ENCODE assay signal across 15 cellular contexts in genomic region chr13:109776575-109776974, GRCh38. TPM values are rescaled to one million over a fixed set of nuclear protein-coding genes. Genes with fewer than 3 reads are reported as not detected.
A peak's percentile ranks its signal among the peaks of the same experiment; 100 is the strongest.
DNase-seq lines count a peak whose midpoint lies in the region; ATAC-seq and TF ChIP-seq lines count a peak whose summit lies in the region.
"Had no signal": no experiment of that assay in that cellular context is flagged by ENCODE, and none has a peak within 500 bp of the region (broad histone marks: within the 10 kb centered on the region; RNA-seq: fewer than 3 reads in every experiment).

No MANE protein-coding gene starts in this region.

- TF ChIP-seq EP300 in SK-N-SH (IDR thresholded peaks at IDR 0.05; ENCODE audit: borderline replicate concordance in 1 of 2, low read depth in 1 of 2, low read length in 1 of 2) = no peak

- H3K4me1 ChIP-seq in SK-N-SH (ENCODE audit: control insufficient read depth in 1 of 2, insufficient read depth in 2 of 2, low read depth in 1 of 2, low read length in 1 of 2) = peaks cover 21 to 27% of the 10 kb centered on the region in 2 experiments; a peak in 3 of 4 replicates

- peaks cover 100% of the 10 kb centered on the region for H3K79me2 ChIP-seq in SK-N-SH (ENCODE audit: insufficient read depth)

- CTCF ChIA-PET in SK-N-SH (lab: Yijun Ruan, JAX) = interaction anchor here (0.9 to 1.6 kb wide), 2 partner anchors 8 to 13 kb away, joined by 3 read pairs; no protein-coding TSS in a partner anchor

- H3K36me3 Mint-ChIP-seq in activated naive CD8-positive, alpha-beta T cell treated with anti-CD3 and anti-CD28 coated beads for 36 hours = no peaks in the 10 kb centered on the region
- H3K36me3 Mint-ChIP-seq in osteocyte (ENCODE audit: unreplicated experiment) = peaks cover 24% of the 10 kb centered on the region

- ATAC-seq in SK-N-SH treated with all-trans-retinoic acid at 6 μM for 48 hours = no peak
- ATAC-seq in HG02798 (IDR thresholded peaks at IDR 0.05; ENCODE audit: poor library complexity, unreplicated experiment) = peak; percentile 45
- no peak for ATAC-seq in HG03460 (IDR thresholded peaks at IDR 0.05; ENCODE audit: unreplicated experiment)

- H3K27me3 ChIP-seq in SK-N-SH (ENCODE audit: insufficient read depth) = no peaks in the 10 kb centered on the region
- H3K27me3 ChIP-seq: esophagus squamous epithelium, tibial nerve had no signal

- H3K27ac Mint-ChIP-seq in activated naive CD8-positive, alpha-beta T cell treated with anti-CD3 and anti-CD28 coated beads for 36 hours = peak overlapping the region; percentile 5
- peak overlapping the region; percentile 77 for H3K27ac Mint-ChIP-seq in osteocyte (ENCODE audit: unreplicated experiment)
- H3K27ac Mint-ChIP-seq: CD4-positive, alpha-beta T cell; dendritic cell treated with granulocyte-macrophage colony-stimulating factor and Interleukin-4, amounts not matched to agents 40 ng/mL and 50 ng/mL, for 4 days had no signal

- H3K27me3 Mint-ChIP-seq in activated naive CD8-positive, alpha-beta T cell treated with anti-CD3 and anti-CD28 coated beads for 36 hours = no peaks in the 10 kb centered on the region
- H3K27me3 Mint-ChIP-seq in osteocyte (ENCODE audit: unreplicated experiment) = no peaks in the 10 kb centered on the region
- H3K27me3 Mint-ChIP-seq: CD4-positive, alpha-beta T cell; dendritic cell treated with granulocyte-macrophage colony-stimulating factor and Interleukin-4, amounts not matched to agents 40 ng/mL and 50 ng/mL, for 4 days had no signal

- TF ChIP-seq RAD21 in SK-N-SH (IDR thresholded peaks at IDR 0.05; ENCODE audit: low read length) = no peak

- no peak overlapping the region for H2AFZ ChIP-seq in SK-N-SH (ENCODE audit: low read depth)

- peaks cover 52% of the 10 kb centered on the region for H3K4me1 Mint-ChIP-seq in activated naive CD8-positive, alpha-beta T cell treated with anti-CD3 and anti-CD28 coated beads for 36 hours
- H3K4me1 Mint-ChIP-seq in osteocyte (ENCODE audit: unreplicated experiment) = peaks cover 79% of the 10 kb centered on the region

- POLR2A ChIA-PET in SK-N-SH (lab: Yijun Ruan, JAX) = interaction anchor here (1.0 kb wide), 1 partner anchor 25 kb away, joined by 3 read pairs; no protein-coding TSS in a partner anchor

- H4K20me1 ChIP-seq in SK-N-SH (ENCODE audit: insufficient read depth) = peaks cover 64% of the 10 kb centered on the region

- H3K9ac ChIP-seq in SK-N-SH = no peak overlapping the region

- H3K36me3 ChIP-seq in SK-N-SH (replicated peaks in 1 of 2; ENCODE audit: control insufficient read depth in 1 of 2, insufficient read depth in 2 of 2, low read length in 1 of 2) = peaks cover 4 to 68% of the 10 kb centered on the region in 2 experiments

- H3K9me3 ChIP-seq in SK-N-SH = no peaks in the 10 kb centered on the region
- H3K9me3 ChIP-seq: esophagus squamous epithelium, tibial nerve had no signal

- DNase-seq in SK-N-SH (no peak), osteocyte (ENCODE audit: extremely low spot score, unreplicated experiment) (no peak), germinal center (ENCODE audit: low spot score) (no peak)
- no peak for DNase-seq in activated naive CD8-positive, alpha-beta T cell treated with anti-CD3 and anti-CD28 coated beads for 36 hours
- DNase-seq in stimulated activated CD4-positive, alpha-beta T cell treated with anti-CD3 and anti-CD28 coated beads, Interleukin-4, amount 100 ng/mL, for 24 hours = no peak
- DNase-seq: CD4-positive, alpha-beta T cell; esophagus squamous epithelium; hippocampal formation; NCI-H1105 treated with DMSO at 0.1 percent for 48 hours; stimulated activated CD4-positive, alpha-beta T cell treated with anti-CD3 and anti-CD28 coated beads, Interleukin-1b, Interleukin-23, amount 100 ng/mL, for 48 hours had no signal

- no peak overlapping the region for H3K4me3 Mint-ChIP-seq in activated naive CD8-positive, alpha-beta T cell treated with anti-CD3 and anti-CD28 coated beads for 36 hours
- peak overlapping the region; percentile 34 for H3K4me3 Mint-ChIP-seq in osteocyte (ENCODE audit: unreplicated experiment)
- H3K4me3 Mint-ChIP-seq: CD4-positive, alpha-beta T cell; dendritic cell treated with granulocyte-macrophage colony-stimulating factor and Interleukin-4, amounts not matched to agents 40 ng/mL and 50 ng/mL, for 4 days had no signal

- peak overlapping the region in 1 of 2 experiments; percentile 26; a peak in 1 of 4 replicates for H3K4me3 ChIP-seq in SK-N-SH (ENCODE audit: low read depth in 2 of 2, low read length in 1 of 2)
- H3K4me3 ChIP-seq: tibial nerve had no signal

- no peaks in the 10 kb centered on the region for H3K9me2 ChIP-seq in SK-N-SH

- peak overlapping the region; percentile 92; the same call in 1 of the 2 replicates for H3K4me2 ChIP-seq in SK-N-SH

- H3K27ac ChIP-seq in SK-N-SH (ENCODE audit: low read depth in 2 of 2, low read length in 1 of 2) = peak overlapping the region; percentile 64 to 96
- H3K27ac ChIP-seq: esophagus squamous epithelium had no signal

- TF ChIP-seq CTCF in SK-N-SH (IDR thresholded peaks at IDR 0.05) (no peak), osteocyte (IDR thresholded peaks at IDR 0.05) (no peak)

- H3F3A ChIP-seq in SK-N-SH (replicated peaks; ENCODE audit: insufficient read depth) = peaks cover 33% of the 10 kb centered on the region

- H3K9me3 Mint-ChIP-seq in activated naive CD8-positive, alpha-beta T cell treated with anti-CD3 and anti-CD28 coated beads for 36 hours = no peaks in the 10 kb centered on the region
- no peaks in the 10 kb centered on the region for H3K9me3 Mint-ChIP-seq in osteocyte (ENCODE audit: unreplicated experiment)
- H3K9me3 Mint-ChIP-seq: CD4-positive, alpha-beta T cell; dendritic cell treated with granulocyte-macrophage colony-stimulating factor and Interleukin-4, amounts not matched to agents 40 ng/mL and 50 ng/mL, for 4 days had no signal

TF ChIP-seq in SK-N-SH, 30 proteins besides CTCF, POLR2A, EP300 and RAD21 (continues in another document):
- no peak for TF ChIP-seq RXRA (IDR thresholded peaks at IDR 0.05; ENCODE audit: borderline replicate concordance, low read depth)
- TF ChIP-seq SMC3 (IDR thresholded peaks at IDR 0.05; ENCODE audit: low read depth, low read length) = no peak
- TF ChIP-seq CHD2 (IDR thresholded peaks at IDR 0.05; ENCODE audit: low read length, partially characterized antibody) = no peak
- TF ChIP-seq TAF1 (IDR thresholded peaks at IDR 0.05; ENCODE audit: borderline replicate concordance, low read depth, low read length) = no peak
- TF ChIP-seq IRF3 (IDR thresholded peaks at IDR 0.05; ENCODE audit: low read depth, low read length) = no peak
- TF ChIP-seq GABPA (IDR thresholded peaks at IDR 0.05; ENCODE audit: low read depth) = no peak
- TF ChIP-seq, protein P1, sequence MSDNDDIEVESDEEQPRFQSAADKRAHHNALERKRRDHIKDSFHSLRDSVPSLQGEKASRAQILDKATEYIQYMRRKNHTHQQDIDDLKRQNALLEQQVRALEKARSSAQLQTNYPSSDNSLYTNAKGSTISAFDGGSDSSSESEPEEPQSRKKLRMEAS (IDR thresholded peaks at IDR 0.05; ENCODE audit: low read depth) = no peak
- TF ChIP-seq FOXJ3 (CRISPR knock-in tag; IDR thresholded peaks at IDR 0.05) = no peak
- no peak for TF ChIP-seq YY1 (IDR thresholded peaks at IDR 0.05; ENCODE audit: low read depth)
- no peak for TF ChIP-seq POLR2AphosphoS5 (IDR thresholded peaks at IDR 0.05; ENCODE audit: low read depth, low read length)

TF ChIP-seq in SK-N-SH treated with all-trans-retinoic acid at 6 μM for 48 hours, 23 proteins besides CTCF, POLR2A, EP300 and RAD21 (continues in another document):
- TF ChIP-seq, protein P2, sequence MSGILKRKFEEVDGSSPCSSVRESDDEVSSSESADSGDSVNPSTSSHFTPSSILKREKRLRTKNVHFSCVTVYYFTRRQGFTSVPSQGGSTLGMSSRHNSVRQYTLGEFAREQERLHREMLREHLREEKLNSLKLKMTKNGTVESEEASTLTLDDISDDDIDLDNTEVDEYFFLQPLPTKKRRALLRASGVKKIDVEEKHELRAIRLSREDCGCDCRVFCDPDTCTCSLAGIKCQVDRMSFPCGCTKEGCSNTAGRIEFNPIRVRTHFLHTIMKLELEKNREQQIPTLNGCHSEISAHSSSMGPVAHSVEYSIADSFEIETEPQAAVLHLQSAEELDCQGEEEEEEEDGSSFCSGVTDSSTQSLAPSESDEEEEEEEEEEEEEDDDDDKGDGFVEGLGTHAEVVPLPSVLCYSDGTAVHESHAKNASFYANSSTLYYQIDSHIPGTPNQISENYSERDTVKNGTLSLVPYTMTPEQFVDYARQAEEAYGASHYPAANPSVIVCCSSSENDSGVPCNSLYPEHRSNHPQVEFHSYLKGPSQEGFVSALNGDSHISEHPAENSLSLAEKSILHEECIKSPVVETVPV (CRISPR knock-in tag; IDR thresholded peaks at IDR 0.05) = no peak
- TF ChIP-seq RARB (CRISPR knock-in tag; IDR thresholded peaks at IDR 0.05) = no peak
- no peak for TF ChIP-seq ZNF565 (CRISPR knock-in tag; conservative IDR thresholded peaks at IDR 0.05; ENCODE audit: low read depth)
- TF ChIP-seq ZFP3 (CRISPR knock-in tag; IDR thresholded peaks at IDR 0.05) = no peak
- no peak for TF ChIP-seq OSR1 (CRISPR knock-in tag; IDR thresholded peaks at IDR 0.05)
- TF ChIP-seq, protein P3, sequence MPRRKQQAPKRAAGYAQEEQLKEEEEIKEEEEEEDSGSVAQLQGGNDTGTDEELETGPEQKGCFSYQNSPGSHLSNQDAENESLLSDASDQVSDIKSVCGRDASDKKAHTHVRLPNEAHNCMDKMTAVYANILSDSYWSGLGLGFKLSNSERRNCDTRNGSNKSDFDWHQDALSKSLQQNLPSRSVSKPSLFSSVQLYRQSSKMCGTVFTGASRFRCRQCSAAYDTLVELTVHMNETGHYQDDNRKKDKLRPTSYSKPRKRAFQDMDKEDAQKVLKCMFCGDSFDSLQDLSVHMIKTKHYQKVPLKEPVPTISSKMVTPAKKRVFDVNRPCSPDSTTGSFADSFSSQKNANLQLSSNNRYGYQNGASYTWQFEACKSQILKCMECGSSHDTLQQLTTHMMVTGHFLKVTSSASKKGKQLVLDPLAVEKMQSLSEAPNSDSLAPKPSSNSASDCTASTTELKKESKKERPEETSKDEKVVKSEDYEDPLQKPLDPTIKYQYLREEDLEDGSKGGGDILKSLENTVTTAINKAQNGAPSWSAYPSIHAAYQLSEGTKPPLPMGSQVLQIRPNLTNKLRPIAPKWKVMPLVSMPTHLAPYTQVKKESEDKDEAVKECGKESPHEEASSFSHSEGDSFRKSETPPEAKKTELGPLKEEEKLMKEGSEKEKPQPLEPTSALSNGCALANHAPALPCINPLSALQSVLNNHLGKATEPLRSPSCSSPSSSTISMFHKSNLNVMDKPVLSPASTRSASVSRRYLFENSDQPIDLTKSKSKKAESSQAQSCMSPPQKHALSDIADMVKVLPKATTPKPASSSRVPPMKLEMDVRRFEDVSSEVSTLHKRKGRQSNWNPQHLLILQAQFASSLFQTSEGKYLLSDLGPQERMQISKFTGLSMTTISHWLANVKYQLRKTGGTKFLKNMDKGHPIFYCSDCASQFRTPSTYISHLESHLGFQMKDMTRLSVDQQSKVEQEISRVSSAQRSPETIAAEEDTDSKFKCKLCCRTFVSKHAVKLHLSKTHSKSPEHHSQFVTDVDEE (CRISPR knock-in tag; IDR thresholded peaks at IDR 0.05) = no peak

RNA-seq across cellular contexts. Expression of gene IRS2, which starts 9.8 kb away (rescaled TPM):
- polyA plus RNA-seq in SK-N-SH (2012; rRNA removed) = 5.2 and 7.0 TPM in 2 replicates
- polyA plus RNA-seq in SK-N-SH (2012; cell fraction: cytosol; rRNA removed) = 10.6 and 11.1 TPM in 2 replicates
- 9.2 and 9.9 TPM in 2 replicates for polyA plus RNA-seq in SK-N-SH (2012; cell fraction: nucleus; rRNA removed)
- total RNA-seq in activated naive CD8-positive, alpha-beta T cell treated with anti-CD3 and anti-CD28 coated beads for 36 hours = 1 to 10 TPM; 1.8 to 1.9 TPM
- 49.1 and 52.3 TPM in 2 replicates for total RNA-seq in osteocyte

Comparison
In these comparisons a context has a peak if more than half of its experiments do, and no peak if none do; other contexts are left out.
1. RNA of gene IRS2, which starts 9.8 kb away (total RNA-seq): 49.1 to 52.3 TPM in osteocyte; 1.8 to 1.9 TPM in activated naive CD8-positive, alpha-beta T cell treated with anti-CD3 and anti-CD28 coated beads for 36 hours; every median in the first group is over 10 times any median in the second.